Comparison of ENCODE assay signal across 19 cellular contexts in genomic region chr4:101724093-101724492, GRCh38.
A peak's percentile ranks its signal among the peaks of the same experiment; 100 is the strongest.
DNase-seq lines count a peak whose midpoint lies in the region; ATAC-seq, FAIRE-seq and TF ChIP-seq lines count a peak whose summit lies in the region.
"Had no signal": no experiment of that assay in that cellular context is flagged by ENCODE, and none has a peak within 500 bp of the region (broad histone marks: within the 10 kb centered on the region; RNA-seq: fewer than 3 reads in every experiment).

No MANE protein-coding gene starts in this region.

- H3K27me3 ChIP-seq in Loucy (ENCODE audit: insufficient read depth, low read length, poor library complexity, severe bottlenecking) (no peaks in the 10 kb centered on the region), GM12878 (replicated peaks in 1 of 2; ENCODE audit: control insufficient read depth in 2 of 2, insufficient read depth in 2 of 2, low read length in 1 of 2) (no peaks in the 10 kb centered on the region)
- H3K27me3 ChIP-seq: BE2C, dorsolateral prefrontal cortex, heart left ventricle, ovary, SJSA1 had no signal

- 27% methylated on average over 2 of the region's 2 CpGs for WGBS in GM12878 (ENCODE audit: insufficient coverage, insufficient replicate concordance, low lambda C conversion rate, missing lambda C conversion rate)

- H3K36me3 ChIP-seq in Loucy (ENCODE audit: insufficient read depth, low read length) (no peaks in the 10 kb centered on the region), GM12878 (ENCODE audit: control insufficient read depth in 2 of 2, insufficient read depth in 2 of 2, low read length in 1 of 2) (no peaks in the 10 kb centered on the region)
- H3K36me3 ChIP-seq: BE2C, heart left ventricle, ovary, SJSA1 had no signal

- ATAC-seq in natural killer cell: peak; percentile 50 to 58 (median 53)
- ATAC-seq in natural killer cell treated with Interleukin-12 subunit alpha and Interleukin-12 subunit beta and Interleukin-15 and Interleukin-18, amount 100 ng/mL, for 72 hours: no peak
- peak; percentile 20; the same call in 1 of the 3 replicates for ATAC-seq in GM12878
- ATAC-seq in GM18873 (IDR thresholded peaks at IDR 0.05; ENCODE audit: low FRiP score, unreplicated experiment): no peak
- ATAC-seq: heart left ventricle had no signal

- H3K4me3 Mint-ChIP-seq in natural killer cell: no peak overlapping the region
- no peak overlapping the region for H3K4me3 Mint-ChIP-seq in natural killer cell treated with Interleukin-12 subunit alpha and Interleukin-12 subunit beta and Interleukin-15 and Interleukin-18, amount 100 ng/mL, for 72 hours
- H3K4me3 Mint-ChIP-seq: mesothelial cell of epicardium had no signal

- CTCF ChIA-PET in GM12878 (lab: Yijun Ruan, JAX): interaction anchor here (0.6 kb wide), 1 partner anchor 1398 kb away, joined by 3 read pairs; no protein-coding TSS in a partner anchor

- no peak overlapping the region for H3K27ac Mint-ChIP-seq in natural killer cell
- H3K27ac Mint-ChIP-seq in natural killer cell treated with Interleukin-12 subunit alpha and Interleukin-12 subunit beta and Interleukin-15 and Interleukin-18, amount 100 ng/mL, for 72 hours: no peak overlapping the region
- H3K27ac Mint-ChIP-seq: mesothelial cell of epicardium had no signal

- no peak for TF ChIP-seq CTCF in natural killer cell (IDR thresholded peaks at IDR 0.05)
- no peak for TF ChIP-seq CTCF in Loucy (conservative IDR thresholded peaks at IDR 0.05; ENCODE audit: low read length)
- TF ChIP-seq CTCF in GM12878 (IDR thresholded peaks at IDR 0.05 in 2 of 3, conservative IDR thresholded peaks at IDR 0.05 in 1 of 3; ENCODE audit: control insufficient read depth in 2 of 3, extremely low read depth in 1 of 3, insufficient read depth in 1 of 3, low read depth in 3 of 3, low read length in 3 of 3): no peak

- DNase-seq in natural killer cell: no peak
- DNase-seq in natural killer cell treated with Interleukin-12 subunit alpha and Interleukin-12 subunit beta and Interleukin-15 and Interleukin-18, amount 100 ng/mL, for 72 hours (ENCODE audit: low spot score): no peak
- no peak for DNase-seq in GM12878 (ENCODE audit: low read depth, low spot score)
- DNase-seq in GM19240 (ENCODE audit: insufficient read length, low spot score): no peak
- no peak for DNase-seq in activated CD4-positive, alpha-beta T cell treated with anti-CD3 and anti-CD28 coated beads, Interleukin-2, amount 50 U/mL, for 4 hours
- DNase-seq in H4 (ENCODE audit: low spot score): no peak
- DNase-seq: activated gamma-delta T cell treated with Interleukin-2 at 50 U/mL for 16 hours; BE2C; dorsolateral prefrontal cortex; heart left ventricle; islet precursor cell; Kasumi-1; NCI-H1930; ovary; stimulated activated CD4-positive, alpha-beta T cell treated with anti-CD3 and anti-CD28 coated beads, Interleukin-12 subunit alpha, Interleukin-12 subunit beta, amount 100 ng/mL, for 4 hours had no signal

- in situ Hi-C loops in GM12878 (cut with MboI): no loop called here

- H3K4me1 ChIP-seq in Loucy (ENCODE audit: insufficient read depth, low read length, poor library complexity, severe bottlenecking) (no peaks in the 10 kb centered on the region), GM12878 (ENCODE audit: control insufficient read depth, insufficient read depth, low read length) (no peaks in the 10 kb centered on the region)
- H3K4me1 ChIP-seq: BE2C, heart left ventricle, SJSA1 had no signal

- SMC1A ChIA-PET in GM12878 (lab: Charles Lee; ENCODE audit: uncharacterized antibody, unreplicated experiment): interaction anchor here (0.8 to 1.1 kb wide), 3 partner anchors 9 to 898 kb away, joined by 3 read pairs; no protein-coding TSS in a partner anchor

- H3K79me2 ChIP-seq in Loucy (ENCODE audit: insufficient read depth, low read length): no peaks in the 10 kb centered on the region
- H3K79me2 ChIP-seq in GM12878 (ENCODE audit: control insufficient read depth, insufficient read depth, low read length): no peaks in the 10 kb centered on the region

- H3K27ac ChIP-seq in GM12878 (ENCODE audit: control insufficient read depth, insufficient read depth): no peak overlapping the region
- H3K27ac ChIP-seq: dorsolateral prefrontal cortex, heart left ventricle, ovary, SJSA1 had no signal

- TF ChIP-seq EP300 in GM12878 (IDR thresholded peaks at IDR 0.05; ENCODE audit: borderline replicate concordance in 1 of 2, control insufficient read depth in 1 of 2, low read depth in 2 of 2, low read length in 2 of 2): no peak

- H3K9me2 ChIP-seq in Loucy (replicated peaks; ENCODE audit: low read depth, low read length): no peaks in the 10 kb centered on the region

- no peaks in the 10 kb centered on the region for H4K20me1 ChIP-seq in Loucy (ENCODE audit: insufficient read depth, low read length, poor library complexity, severe bottlenecking)
- no peaks in the 10 kb centered on the region for H4K20me1 ChIP-seq in GM12878 (ENCODE audit: control insufficient read depth, insufficient read depth)

- TF ChIP-seq RAD21 in GM12878 (IDR thresholded peaks at IDR 0.05; ENCODE audit: insufficient read depth, low read depth, low read length): no peak

- POLR2A ChIA-PET in GM12878 (lab: Charles Lee): no interaction called here

- H3F3A ChIP-seq in Loucy (ENCODE audit: low read depth): no peaks in the 10 kb centered on the region

- intact Hi-C loops in natural killer cell (cut with micrococcal nuclease): no loop called here
- intact Hi-C loops in GM12878 (cut with micrococcal nuclease; ENCODE audit: unreplicated experiment): no loop called here

- H3K4me2 ChIP-seq in Loucy (ENCODE audit: low read depth, low read length, poor library complexity, severe bottlenecking) (no peak overlapping the region), GM12878 (ENCODE audit: control insufficient read depth, insufficient read depth) (no peak overlapping the region)

- H3K9ac ChIP-seq in Loucy (ENCODE audit: low read depth, low read length, poor library complexity, severe bottlenecking) (no peak overlapping the region), GM12878 (ENCODE audit: control insufficient read depth, insufficient read depth, low read length) (no peak overlapping the region)

- peaks cover 0 to 11% of the 10 kb centered on the region in 2 donors for H3K4me1 Mint-ChIP-seq in natural killer cell
- H3K4me1 Mint-ChIP-seq in natural killer cell treated with Interleukin-12 subunit alpha and Interleukin-12 subunit beta and Interleukin-15 and Interleukin-18, amount 100 ng/mL, for 72 hours (ENCODE audit: low read depth in 2 of 2): no peaks in the 10 kb centered on the region
- H3K4me1 Mint-ChIP-seq: mesothelial cell of epicardium had no signal

- H2AFZ ChIP-seq in Loucy (ENCODE audit: low read length) (peak overlapping the region; percentile 53; the same call in 1 of the 2 replicates), GM12878 (ENCODE audit: control insufficient read depth, low read depth, low read length) (no peak overlapping the region)

- H3K36me3 Mint-ChIP-seq in natural killer cell: no peaks in the 10 kb centered on the region
- no peaks in the 10 kb centered on the region for H3K36me3 Mint-ChIP-seq in natural killer cell treated with Interleukin-12 subunit alpha and Interleukin-12 subunit beta and Interleukin-15 and Interleukin-18, amount 100 ng/mL, for 72 hours
- H3K36me3 Mint-ChIP-seq: mesothelial cell of epicardium had no signal

- H3K4me3 ChIP-seq in Loucy (ENCODE audit: low read length, poor library complexity, severe bottlenecking): no peak overlapping the region
- H3K4me3 ChIP-seq in GM12878: no peak overlapping the region
- H3K4me3 ChIP-seq: dorsolateral prefrontal cortex, heart left ventricle, ovary, SJSA1 had no signal

- RAD21 ChIA-PET in GM12878 (lab: Charles Lee; ENCODE audit: unreplicated experiment): interaction anchor here (0.6 to 1.3 kb wide), 2 partner anchors 396 to 850 kb away, joined by 3 to 4 read pairs; no protein-coding TSS in a partner anchor

- no peaks in the 10 kb centered on the region for H3K9me3 Mint-ChIP-seq in natural killer cell
- H3K9me3 Mint-ChIP-seq in natural killer cell treated with Interleukin-12 subunit alpha and Interleukin-12 subunit beta and Interleukin-15 and Interleukin-18, amount 100 ng/mL, for 72 hours: no peaks in the 10 kb centered on the region

- no peak for FAIRE-seq in GM12878 (lab: Jason Lieb, UNC)

- no peaks in the 10 kb centered on the region for H3K27me3 Mint-ChIP-seq in natural killer cell (ENCODE audit: low read depth in 2 of 2)
- no peaks in the 10 kb centered on the region for H3K27me3 Mint-ChIP-seq in natural killer cell treated with Interleukin-12 subunit alpha and Interleukin-12 subunit beta and Interleukin-15 and Interleukin-18, amount 100 ng/mL, for 72 hours

- BruUV-seq in GM12878 (replicated peaks; lab: Mats Ljungman, UMichigan): no TSS peak

- no peak for TF ChIP-seq POLR2A in GM12878 (IDR thresholded peaks at IDR 0.05; ENCODE audit: low read depth, low read length)

- no peaks in the 10 kb centered on the region for H3K9me3 ChIP-seq in Loucy (ENCODE audit: insufficient read depth, low read depth, low read length)
- no peaks in the 10 kb centered on the region for H3K9me3 ChIP-seq in GM12878 (replicated peaks; ENCODE audit: control insufficient read depth, insufficient read depth, low read length)
- H3K9me3 ChIP-seq: BE2C, heart left ventricle, ovary, SJSA1 had no signal

TF ChIP-seq in GM12878, 131 proteins besides CTCF, POLR2A, EP300 and RAD21:
- TF ChIP-seq MTA2 (IDR thresholded peaks at IDR 0.05; ENCODE audit: low read depth) (peak; percentile 41; the same call in 1 of the 2 replicates), WRNIP1 (IDR thresholded peaks at IDR 0.05; ENCODE audit: borderline replicate concordance, low read depth, low read length) (no peak), BHLHE40 (IDR thresholded peaks at IDR 0.05; ENCODE audit: borderline replicate concordance in 1 of 2, low read depth in 2 of 2, low read length in 1 of 2) (0 out of 4 replicates have a peak, but pooled peaks of 1 of the 2 experiments have one; percentile 15)
- TF ChIP-seq, protein P1, sequence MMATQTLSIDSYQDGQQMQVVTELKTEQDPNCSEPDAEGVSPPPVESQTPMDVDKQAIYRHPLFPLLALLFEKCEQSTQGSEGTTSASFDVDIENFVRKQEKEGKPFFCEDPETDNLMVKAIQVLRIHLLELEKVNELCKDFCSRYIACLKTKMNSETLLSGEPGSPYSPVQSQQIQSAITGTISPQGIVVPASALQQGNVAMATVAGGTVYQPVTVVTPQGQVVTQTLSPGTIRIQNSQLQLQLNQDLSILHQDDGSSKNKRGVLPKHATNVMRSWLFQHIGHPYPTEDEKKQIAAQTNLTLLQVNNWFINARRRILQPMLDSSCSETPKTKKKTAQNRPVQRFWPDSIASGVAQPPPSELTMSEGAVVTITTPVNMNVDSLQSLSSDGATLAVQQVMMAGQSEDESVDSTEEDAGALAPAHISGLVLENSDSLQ (IDR thresholded peaks at IDR 0.05): peak; percentile 66; the same call in 1 of the 2 replicates

Comparison
In these comparisons a context has a peak if more than half of its experiments do, and no peak if none do; other contexts are left out.
1. ATAC-seq: peak in natural killer cell (3 of 3) and GM12878 (single experiment); none in natural killer cell treated with Interleukin-12 subunit alpha and Interleukin-12 subunit beta and Interleukin-15 and Interleukin-18, amount 100 ng/mL, for 72 hours (0 of 2) and GM18873 (single experiment).